21 cellular contexts compared by ENCODE assay signal in genomic region chr13:44422755-44423643, GRCh38. TPM values are rescaled to one million over a fixed set of nuclear protein-coding genes. Genes with fewer than 3 reads are reported as not detected.
DNase-seq lines count a peak whose midpoint lies in the region; FAIRE-seq and TF ChIP-seq lines count a peak whose summit lies in the region.
"Had no signal": no experiment of that assay in that cellular context is flagged by ENCODE, and none has a peak within 500 bp of the region (broad histone marks: within the 10 kb centered on the region; RNA-seq: fewer than 3 reads in every experiment).

No MANE protein-coding gene starts in this region.

- no peaks in the 10 kb centered on the region for H4K20me1 ChIP-seq in SK-N-SH (ENCODE audit: insufficient read depth)

- POLR2A ChIA-PET in SK-N-SH (lab: Yijun Ruan, JAX), result no interaction called here

- no peaks in the 10 kb centered on the region for H3K9me2 ChIP-seq in SK-N-SH

- no peak overlapping the region for H2AFZ ChIP-seq in SK-N-SH (ENCODE audit: low read depth)

- H3F3A ChIP-seq in SK-N-SH (replicated peaks; ENCODE audit: insufficient read depth), result no peaks in the 10 kb centered on the region

- peaks cover 8% of the 10 kb centered on the region for H3K4me1 Mint-ChIP-seq in neural crest cell
- H3K4me1 Mint-ChIP-seq: activated naive CD8-positive, alpha-beta T cell treated with anti-CD3 and anti-CD28 coated beads for 36 hours had no signal

- H3K27me3 ChIP-seq in SK-N-SH (ENCODE audit: insufficient read depth), result no peaks in the 10 kb centered on the region
- H3K27me3 ChIP-seq: body of pancreas, neutrophil, transverse colon had no signal

- peak; percentile 58 for DNase-seq in COLO668 (lab: John Stamatoyannopoulos, UW; ENCODE audit: unreplicated experiment)
- DNase-seq in GM12865 (ENCODE audit: low read depth), result peak; percentile 61
- peak; percentile 34 for DNase-seq in ecto neural progenitor cell (ENCODE audit: low spot score)
- no peak for DNase-seq in neural crest cell (ENCODE audit: low read depth, low spot score)
- no peak for DNase-seq in SIG-M5 (lab: John Stamatoyannopoulos, UW)
- no peak for DNase-seq in activated CD4-positive, CD25-positive, alpha-beta regulatory T cell (lab: John Stamatoyannopoulos, UW)
- no peak for DNase-seq in HTR-8/SVneo (ENCODE audit: insufficient read length, low spot score)
- no peak for DNase-seq in SK-N-SH
- DNase-seq: activated CD4-positive, alpha-beta T cell treated with anti-CD3 and anti-CD28 coated beads, Interleukin-2, amount 50 U/mL, for 48 hours; activated naive CD8-positive, alpha-beta T cell treated with anti-CD3 and anti-CD28 coated beads for 36 hours; NCI-H1092; NCI-H2029; NCI-H446 treated with DMSO at 0.1 percent for 48 hours; stimulated activated naive CD4-positive, alpha-beta T cell; transverse colon; WERI-Rb-1 had no signal

- H3K4me1 ChIP-seq in SK-N-SH (ENCODE audit: control insufficient read depth in 1 of 2, insufficient read depth in 2 of 2, low read depth in 1 of 2, low read length in 1 of 2), result peaks cover 0 to 6% of the 10 kb centered on the region in 2 experiments; a peak in 1 of 4 replicates
- H3K4me1 ChIP-seq: body of pancreas, transverse colon had no signal

- peaks cover 6% of the 10 kb centered on the region for H3K36me3 Mint-ChIP-seq in neural crest cell (ENCODE audit: low read depth)
- H3K36me3 Mint-ChIP-seq: activated naive CD8-positive, alpha-beta T cell treated with anti-CD3 and anti-CD28 coated beads for 36 hours had no signal

- peak overlapping the region; percentile 58 for H3K27ac Mint-ChIP-seq in neural crest cell (ENCODE audit: unreplicated experiment)
- H3K27ac Mint-ChIP-seq: activated naive CD8-positive, alpha-beta T cell treated with anti-CD3 and anti-CD28 coated beads for 36 hours; T-helper 1 cell treated with Interleukin-12 subunit alpha and Interleukin-12 subunit beta and Interleukin-4 antibody, amounts not matched to agents 30 μg/mL and 1 μg/mL, for 36 hours had no signal

- no peak overlapping the region for H3K4me3 Mint-ChIP-seq in neural crest cell
- H3K4me3 Mint-ChIP-seq: activated naive CD8-positive, alpha-beta T cell treated with anti-CD3 and anti-CD28 coated beads for 36 hours; T-helper 1 cell treated with Interleukin-12 subunit alpha and Interleukin-12 subunit beta and Interleukin-4 antibody, amounts not matched to agents 30 μg/mL and 1 μg/mL, for 36 hours had no signal

- no peak for TF ChIP-seq EP300 in SK-N-SH (IDR thresholded peaks at IDR 0.05; ENCODE audit: borderline replicate concordance in 1 of 2, low read depth in 1 of 2, low read length in 1 of 2)

- no peak for FAIRE-seq in HTR-8/SVneo (lab: Jason Lieb, UNC)
- FAIRE-seq: frontal cortex had no signal

- H3K9me3 ChIP-seq in SK-N-SH, result no peaks in the 10 kb centered on the region
- H3K9me3 ChIP-seq: body of pancreas, neutrophil, transverse colon had no signal

- no peak overlapping the region for H3K9ac ChIP-seq in SK-N-SH

- H3K9me3 Mint-ChIP-seq in neural crest cell, result peaks cover 2% of the 10 kb centered on the region
- H3K9me3 Mint-ChIP-seq: activated naive CD8-positive, alpha-beta T cell treated with anti-CD3 and anti-CD28 coated beads for 36 hours; T-helper 1 cell treated with Interleukin-12 subunit alpha and Interleukin-12 subunit beta and Interleukin-4 antibody, amounts not matched to agents 30 μg/mL and 1 μg/mL, for 36 hours had no signal

- H3K36me3 ChIP-seq in SK-N-SH (replicated peaks in 1 of 2; ENCODE audit: control insufficient read depth in 1 of 2, insufficient read depth in 2 of 2, low read length in 1 of 2), result no peaks in the 10 kb centered on the region
- H3K36me3 ChIP-seq: neutrophil, transverse colon, WERI-Rb-1 had no signal

- TF ChIP-seq CTCF in GM12865 (IDR thresholded peaks at IDR 0.05; ENCODE audit: insufficient read depth, low read depth, low read length, missing control alignments), result no peak
- no peak for TF ChIP-seq CTCF in neural crest cell (conservative IDR thresholded peaks at IDR 0.05)
- no peak for TF ChIP-seq CTCF in SK-N-SH (IDR thresholded peaks at IDR 0.05)

- TF ChIP-seq RAD21 in SK-N-SH (IDR thresholded peaks at IDR 0.05; ENCODE audit: low read length), result no peak

- H3K4me2 ChIP-seq in SK-N-SH, result no peak overlapping the region

- CTCF ChIA-PET in SK-N-SH (lab: Yijun Ruan, JAX), result interaction anchor here (1.1 to 1.2 kb wide), 3 partner anchors 12 to 48 kb away, joined by 3 to 4 read pairs (median 3); no protein-coding TSS in a partner anchor

- no peak overlapping the region for H3K27ac ChIP-seq in SK-N-SH (ENCODE audit: low read depth in 2 of 2, low read length in 1 of 2)
- H3K27ac ChIP-seq: body of pancreas, neutrophil, transverse colon, WERI-Rb-1 had no signal

- no peaks in the 10 kb centered on the region for H3K79me2 ChIP-seq in SK-N-SH (ENCODE audit: insufficient read depth)

- H3K4me3 ChIP-seq in GM12865 (ENCODE audit: low read depth, low read length), result no peak overlapping the region
- H3K4me3 ChIP-seq in SK-N-SH (ENCODE audit: low read depth in 2 of 2, low read length in 1 of 2), result no peak overlapping the region
- H3K4me3 ChIP-seq: body of pancreas, transverse colon had no signal

- 92% methylated on average over 14 of the region's 15 CpGs for WGBS in SK-N-SH (ENCODE audit: low lambda C conversion rate)

- H3K27me3 Mint-ChIP-seq in neural crest cell (ENCODE audit: low read depth), result no peaks in the 10 kb centered on the region

TF ChIP-seq in SK-N-SH, 30 proteins besides CTCF, POLR2A, EP300 and RAD21:
- TF ChIP-seq TAF1 (IDR thresholded peaks at IDR 0.05; ENCODE audit: borderline replicate concordance, low read depth, low read length) (no peak), CHD2 (IDR thresholded peaks at IDR 0.05; ENCODE audit: low read length, partially characterized antibody) (no peak), FOSL2 (IDR thresholded peaks at IDR 0.05; ENCODE audit: borderline replicate concordance, low read depth) (no peak), POLR2AphosphoS5 (IDR thresholded peaks at IDR 0.05; ENCODE audit: low read depth, low read length) (no peak), MEF2A (IDR thresholded peaks at IDR 0.05; ENCODE audit: borderline replicate concordance, low read depth) (no peak), TEAD4 (IDR thresholded peaks at IDR 0.05; ENCODE audit: borderline replicate concordance, insufficient read depth) (no peak), FOXM1 (IDR thresholded peaks at IDR 0.05; ENCODE audit: low read depth) (no peak), MAX (IDR thresholded peaks at IDR 0.05; ENCODE audit: low read depth) (no peak), SMC3 (IDR thresholded peaks at IDR 0.05; ENCODE audit: low read depth, low read length) (no peak), RFX5 (IDR thresholded peaks at IDR 0.05; ENCODE audit: low read length) (no peak), SIN3A (IDR thresholded peaks at IDR 0.05; ENCODE audit: borderline replicate concordance, low read depth, low read length) (no peak)

RNA-seq across cellular contexts. Expression of gene SERP2, which starts 49.4 kb away (rescaled TPM):
- total RNA-seq in neural crest cell, result 10.3 and 14.0 TPM in 2 replicates
- 4.9 and 6.2 TPM in 2 replicates for polyA plus RNA-seq in SK-N-SH (2012; rRNA removed)
- 5.9 and 6.0 TPM in 2 replicates for polyA plus RNA-seq in SK-N-SH (2012; cell fraction: cytosol; rRNA removed)
- 10.6 and 14.3 TPM in 2 replicates for polyA plus RNA-seq in SK-N-SH (2012; cell fraction: nucleus; rRNA removed)
- total RNA-seq: HT1080 had no signal

Comparison
In these comparisons a context has a peak if more than half of its experiments do, and no peak if none do; other contexts are left out.
1. DNase-seq: peak in COLO668 (single experiment), GM12865 (single experiment) and ecto neural progenitor cell (single experiment); none in neural crest cell (single experiment), SIG-M5 (single experiment), activated CD4-positive, CD25-positive, alpha-beta regulatory T cell (0 of 4), HTR-8/SVneo (single experiment) and SK-N-SH (single experiment).